In the genomic region with DNA sequence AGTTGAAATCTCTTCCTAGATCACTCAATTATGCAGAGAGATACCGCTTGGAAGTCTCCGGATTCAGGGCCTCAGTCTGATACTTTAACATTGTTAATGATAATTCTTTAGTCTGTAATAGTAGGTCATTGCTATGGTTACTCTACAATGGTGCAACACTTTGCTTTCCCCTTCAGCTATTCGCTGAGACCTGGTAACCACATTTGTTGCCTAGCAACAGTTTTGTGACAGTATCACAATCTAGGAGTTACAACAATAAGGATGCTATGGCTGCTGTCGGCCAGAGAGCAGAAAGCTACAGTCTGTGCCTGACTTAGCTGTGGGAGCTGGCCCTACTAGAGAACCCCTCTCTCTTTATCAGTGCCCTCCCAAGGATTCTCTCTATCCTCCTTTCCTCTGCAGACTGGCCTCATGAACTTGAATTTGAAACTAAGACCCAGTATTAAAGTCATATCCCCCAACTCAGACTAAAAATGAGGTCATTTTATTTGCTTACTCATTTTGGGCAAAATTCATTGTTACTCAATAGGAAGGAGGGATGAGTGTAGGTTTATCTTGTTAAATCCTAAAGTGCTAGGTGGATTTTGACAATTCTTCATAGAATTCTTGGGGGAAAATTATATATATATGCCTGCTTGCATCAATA, we compare ENCODE assay signal across 8 cellular contexts.
DNase-seq lines count a peak whose midpoint lies in the region; ATAC-seq lines count a peak whose summit lies in the region.

No MANE protein-coding gene starts in this region.

- peak; percentile 70 for DNase-seq in SIG-M5 treated with dmso at 0.1 percent for 504 hours (lab: John Stamatoyannopoulos, UW; ENCODE audit: unreplicated experiment)
- DNase-seq in SIG-M5 (lab: John Stamatoyannopoulos, UW) = no peak
- peak; percentile 42 for DNase-seq in NCI-H1417 treated with DMSO at 0.1 percent for 48 hours (lab: John Stamatoyannopoulos, UW)
- peak; percentile 21 to 38 for DNase-seq in activated T-cell treated with anti-CD3 and anti-CD28 coated beads, Interleukin-2, amount 50 U/mL, for 48 hours
- DNase-seq in hepatic stellate cell (ENCODE audit: low spot score) = peak; percentile 65
- DNase-seq in stromal cell of bone marrow (ENCODE audit: low read depth) = peak; percentile 59
- no peak for DNase-seq in HuH-7.5 (ENCODE audit: low spot score)

- no peak for ATAC-seq in HG03045 (IDR thresholded peaks at IDR 0.05; ENCODE audit: unreplicated experiment)

Comparison
In these comparisons a context has a peak if more than half of its experiments do, and no peak if none do; other contexts are left out.
1. DNase-seq: peak in SIG-M5 treated with dmso at 0.1 percent for 504 hours (single experiment), NCI-H1417 treated with DMSO at 0.1 percent for 48 hours (single experiment), activated T-cell treated with anti-CD3 and anti-CD28 coated beads, Interleukin-2, amount 50 U/mL, for 48 hours (2 of 2), hepatic stellate cell (single experiment) and stromal cell of bone marrow (single experiment); none in SIG-M5 (single experiment) and HuH-7.5 (single experiment).